ENCODE assay signal across 9 cellular contexts in genomic region chr6:108164815-108165706, GRCh38. TPM values are rescaled to one million over a fixed set of nuclear protein-coding genes. Genes with fewer than 3 reads are reported as not detected.
A peak's percentile ranks its signal among the peaks of the same experiment; 100 is the strongest.
DNase-seq lines count a peak whose midpoint lies in the region; ATAC-seq and TF ChIP-seq lines count a peak whose summit lies in the region.
"Had no signal": no experiment of that assay in that cellular context is flagged by ENCODE, and none has a peak within 500 bp of the region (broad histone marks: within the 10 kb centered on the region; RNA-seq: fewer than 3 reads in every experiment).

No MANE protein-coding gene starts in this region.

- peaks cover 0 to 3% (median 0%) of the 10 kb centered on the region in 8 donors for H3K9me3 Mint-ChIP-seq in CD4-positive, alpha-beta memory T cell
- H3K9me3 Mint-ChIP-seq in activated naive CD8-positive, alpha-beta T cell treated with anti-CD3 and anti-CD28 coated beads, Interleukin-2, amount 50 U/mL, for 24 hours: no peaks in the 10 kb centered on the region
- H3K9me3 Mint-ChIP-seq in naive thymus-derived CD8-positive, alpha-beta T cell: no peaks in the 10 kb centered on the region

- H3K36me3 ChIP-seq in CD4-positive, alpha-beta memory T cell (ENCODE audit: insufficient read depth, low read length): no peaks in the 10 kb centered on the region

- H3K9me3 ChIP-seq in CD4-positive, alpha-beta memory T cell (ENCODE audit: control insufficient read depth in 1 of 2, low read length in 2 of 2): no peaks in the 10 kb centered on the region

- no peaks in the 10 kb centered on the region for H3K36me3 Mint-ChIP-seq in CD4-positive, alpha-beta memory T cell
- peaks cover 2% of the 10 kb centered on the region for H3K36me3 Mint-ChIP-seq in activated naive CD8-positive, alpha-beta T cell treated with anti-CD3 and anti-CD28 coated beads, Interleukin-2, amount 50 U/mL, for 24 hours (ENCODE audit: low read depth)
- H3K36me3 Mint-ChIP-seq in naive thymus-derived CD8-positive, alpha-beta T cell: peaks cover 0 to 4% (median 4%) of the 10 kb centered on the region in 3 donors

- peaks cover 64 to 81% of the 10 kb centered on the region in 2 donors for H3K27me3 Mint-ChIP-seq in CD4-positive, alpha-beta memory T cell
- H3K27me3 Mint-ChIP-seq in activated naive CD8-positive, alpha-beta T cell treated with anti-CD3 and anti-CD28 coated beads, Interleukin-2, amount 50 U/mL, for 24 hours: peaks cover 92% of the 10 kb centered on the region
- H3K27me3 Mint-ChIP-seq in naive thymus-derived CD8-positive, alpha-beta T cell: peaks cover 64 to 92% (median 73%) of the 10 kb centered on the region in 5 donors

- peak overlapping the region in 3 of 7 donors; percentile 9 to 57 (median 35) for H3K27ac Mint-ChIP-seq in CD4-positive, alpha-beta memory T cell
- H3K27ac Mint-ChIP-seq in activated naive CD8-positive, alpha-beta T cell treated with anti-CD3 and anti-CD28 coated beads, Interleukin-2, amount 50 U/mL, for 24 hours: peak overlapping the region; percentile 57
- no peak overlapping the region for H3K27ac Mint-ChIP-seq in naive thymus-derived CD8-positive, alpha-beta T cell

- H3K27ac ChIP-seq in CD4-positive, alpha-beta memory T cell (ENCODE audit: low read depth, low read length): no peak overlapping the region

- H3K4me3 ChIP-seq in CD4-positive, alpha-beta memory T cell (ENCODE audit: low read length in 2 of 2): no peak overlapping the region

- H3K4me1 ChIP-seq in CD4-positive, alpha-beta memory T cell (ENCODE audit: insufficient read depth, low read length): peaks cover 44% of the 10 kb centered on the region

- CTCF ChIA-PET in CD4-positive, alpha-beta memory T cell (lab: Charles Lee; ENCODE audit: partially characterized antibody): no interaction called here

- peaks cover 21 to 55% (median 36%) of the 10 kb centered on the region in 4 donors for H3K4me1 Mint-ChIP-seq in CD4-positive, alpha-beta memory T cell
- peaks cover 41% of the 10 kb centered on the region for H3K4me1 Mint-ChIP-seq in activated naive CD8-positive, alpha-beta T cell treated with anti-CD3 and anti-CD28 coated beads, Interleukin-2, amount 50 U/mL, for 24 hours
- H3K4me1 Mint-ChIP-seq in naive thymus-derived CD8-positive, alpha-beta T cell: peaks cover 24 to 62% (median 41%) of the 10 kb centered on the region in 4 donors

- peaks cover 74% of the 10 kb centered on the region for H3K27me3 ChIP-seq in CD4-positive, alpha-beta memory T cell (ENCODE audit: insufficient read depth, low read length)

- POLR2A ChIA-PET in CD4-positive, alpha-beta memory T cell (lab: Charles Lee; ENCODE audit: partially characterized antibody): interaction anchor here (0.9 kb wide), 1 partner anchor 706 kb away, joined by 3 read pairs; the partner anchor contains the start of gene PDSS2
- POLR2A ChIA-PET in naive thymus-derived CD8-positive, alpha-beta T cell (lab: Charles Lee): no interaction called here

- ATAC-seq in activated naive CD8-positive, alpha-beta T cell treated with anti-CD3 and anti-CD28 coated beads, Interleukin-2, amount 50 U/mL, for 24 hours: no peak
- ATAC-seq in naive thymus-derived CD8-positive, alpha-beta T cell: no peak
- ATAC-seq in HG03280 (IDR thresholded peaks at IDR 0.05; ENCODE audit: unreplicated experiment): no peak
- no peak for ATAC-seq in GM19463 (IDR thresholded peaks at IDR 0.05; ENCODE audit: unreplicated experiment)
- no peak for ATAC-seq in GM21723 (IDR thresholded peaks at IDR 0.05; ENCODE audit: unreplicated experiment)

- intact Hi-C loops in CD4-positive, alpha-beta memory T cell (cut with micrococcal nuclease): no loop called here

- no peak for DNase-seq in CD4-positive, alpha-beta memory T cell
- DNase-seq in GM20000 (ENCODE audit: low spot score): peak; percentile 27
- no peak for DNase-seq in activated naive CD8-positive, alpha-beta T cell treated with anti-CD3 and anti-CD28 coated beads, Interleukin-2, amount 50 U/mL, for 24 hours
- DNase-seq in naive thymus-derived CD8-positive, alpha-beta T cell: no peak
- DNase-seq in SHP77 treated with DMSO at 0.1 percent for 48 hours (lab: John Stamatoyannopoulos, UW): no peak

- no peak for TF ChIP-seq CTCF in GM20000 (IDR thresholded peaks at IDR 0.05; ENCODE audit: extremely low read depth, missing control alignments)

- peak overlapping the region in 6 of 8 donors; percentile 18 to 68 (median 45) for H3K4me3 Mint-ChIP-seq in CD4-positive, alpha-beta memory T cell
- peak overlapping the region; percentile 39 for H3K4me3 Mint-ChIP-seq in activated naive CD8-positive, alpha-beta T cell treated with anti-CD3 and anti-CD28 coated beads, Interleukin-2, amount 50 U/mL, for 24 hours
- peak overlapping the region in 9 of 10 donors; percentile 19 to 73 (median 31) for H3K4me3 Mint-ChIP-seq in naive thymus-derived CD8-positive, alpha-beta T cell

RNA-seq across cellular contexts. Expression of gene NR2E1, which starts 0.8 kb away (rescaled TPM):
- total RNA-seq in CD4-positive, alpha-beta memory T cell: not detected
- polyA plus RNA-seq in CD4-positive, alpha-beta memory T cell: not detected
- total RNA-seq in naive thymus-derived CD8-positive, alpha-beta T cell: not detected
- not detected for polyA plus RNA-seq in naive thymus-derived CD8-positive, alpha-beta T cell
- total RNA-seq: fibroblast of lung had no signal
- polyA plus RNA-seq: fibroblast of lung had no signal
